8 cellular contexts compared by ENCODE assay signal in genomic region chr11:6362868-6363678, GRCh38. TPM values are rescaled to one million over a fixed set of nuclear protein-coding genes. Genes with fewer than 3 reads are reported as not detected.
DNase-seq lines count a peak whose midpoint lies in the region; ATAC-seq and TF ChIP-seq lines count a peak whose summit lies in the region.

No MANE protein-coding gene starts in this region.

- DNase-seq in GM03348 (ENCODE audit: low spot score) (peak; percentile 87), GM23338 (ENCODE audit: low spot score) (peak; percentile 91), M059J (ENCODE audit: low read depth) (peak; percentile 77), SKM-1 (lab: John Stamatoyannopoulos, UW; ENCODE audit: unreplicated experiment) (peak; percentile 8), heart right ventricle (peak; percentile 78 to 84), putamen (ENCODE audit: low spot score) (peak; percentile 64)
- DNase-seq in activated naive CD8-positive, alpha-beta T cell treated with anti-CD3 and anti-CD28 coated beads, Interleukin-2, amount 50 U/mL, for 16 hours (ENCODE audit: low read depth, low spot score) = peak; percentile 24

- H3K79me2 ChIP-seq in GM23338 (replicated peaks; ENCODE audit: insufficient read depth) = no peaks in the 10 kb centered on the region

- H3K9me3 ChIP-seq in heart right ventricle = no peaks in the 10 kb centered on the region

- intact Hi-C loops in heart right ventricle (cut with DNase I) = loop anchor here in 7 of 10 donors (2.0 to 5.0 kb wide), 8 partner anchors 44 to 341 kb away; partner anchors contain the start of gene CNGA4 (in 1 of the 7)

- H3K27ac Mint-ChIP-seq in GM23338 = no peak overlapping the region

- H3K27me3 ChIP-seq in GM23338 (ENCODE audit: insufficient read depth) (no peaks in the 10 kb centered on the region), heart right ventricle (no peaks in the 10 kb centered on the region)

- H3K9me3 Mint-ChIP-seq in GM23338 = no peaks in the 10 kb centered on the region

- no peaks in the 10 kb centered on the region for H3K4me1 ChIP-seq in GM23338 (ENCODE audit: insufficient read depth)
- H3K4me1 ChIP-seq in heart right ventricle = peaks cover 0 to 13% (median 0%) of the 10 kb centered on the region in 9 donors

- no peak overlapping the region for H3K27ac ChIP-seq in GM23338 (ENCODE audit: low read depth)
- H3K27ac ChIP-seq in heart right ventricle = peak overlapping the region; percentile 65 to 87 (median 82)

- H3K4me3 ChIP-seq in GM23338 = no peak overlapping the region
- peak overlapping the region in 4 of 10 donors; percentile 9 to 16 (median 10) for H3K4me3 ChIP-seq in heart right ventricle

- no peaks in the 10 kb centered on the region for H3K9me2 ChIP-seq in GM23338 (ENCODE audit: insufficient read depth)

- H3K4me2 ChIP-seq in GM23338 = no peak overlapping the region

- WGBS in heart right ventricle, 2 donors = 34 to 54% methylated on average over 6 of the region's 6 CpGs

- no peaks in the 10 kb centered on the region for H3K36me3 Mint-ChIP-seq in GM23338 (ENCODE audit: low read depth)

- peak; percentile 91 to 99 for TF ChIP-seq CTCF in GM23338 (conservative IDR thresholded peaks at IDR 0.05; ENCODE audit: low read depth in 2 of 2)
- TF ChIP-seq CTCF in heart right ventricle (IDR thresholded peaks at IDR 0.05) = peak; percentile 80 to 97 (median 90)

- H3K36me3 ChIP-seq in GM23338 (ENCODE audit: insufficient read depth) (no peaks in the 10 kb centered on the region), heart right ventricle (no peaks in the 10 kb centered on the region)

- peaks cover 4% of the 10 kb centered on the region; the same call in 2 of the 3 replicates for H3K4me1 Mint-ChIP-seq in GM23338

- peak; percentile 99 for ATAC-seq in GM23338
- peak; percentile 89 to 98 (median 94) for ATAC-seq in heart right ventricle
- ATAC-seq in HG03457 (IDR thresholded peaks at IDR 0.05; ENCODE audit: unreplicated experiment) = no peak

- H2AFZ ChIP-seq in GM23338 = no peak overlapping the region

- peaks cover 3% of the 10 kb centered on the region for H3K27me3 Mint-ChIP-seq in GM23338 (ENCODE audit: insufficient read depth, low read depth, poor library complexity)

- no peaks in the 10 kb centered on the region for H3F3A ChIP-seq in GM23338 (replicated peaks; ENCODE audit: low read depth)

- H3K4me3 Mint-ChIP-seq in GM23338 = no peak overlapping the region

- H4K20me1 ChIP-seq in GM23338 (replicated peaks; ENCODE audit: insufficient read depth) = no peaks in the 10 kb centered on the region

TF ChIP-seq in GM23338, 12 proteins besides CTCF, POLR2A, EP300 and RAD21:
- TF ChIP-seq REST (IDR thresholded peaks at IDR 0.05; ENCODE audit: unreplicated experiment) (no peak), ZNF114 (CRISPR knock-in tag; IDR thresholded peaks at IDR 0.05) (no peak), EZH2phosphoT487 (IDR thresholded peaks at IDR 0.05; ENCODE audit: unreplicated experiment) (no peak), CREB1 (CRISPR knock-in tag; IDR thresholded peaks at IDR 0.05; ENCODE audit: low read depth) (no peak), POLR2AphosphoS5 (IDR thresholded peaks at IDR 0.05; ENCODE audit: low read depth) (no peak), ETS1 (IDR thresholded peaks at IDR 0.05) (no peak), EZH2 (IDR thresholded peaks at IDR 0.05; ENCODE audit: low read depth, unreplicated experiment) (no peak), JUNB (IDR thresholded peaks at IDR 0.05; ENCODE audit: unreplicated experiment) (no peak), ZNF331 (CRISPR knock-in tag; IDR thresholded peaks at IDR 0.05; ENCODE audit: low read depth) (no peak)
TF ChIP-seq in GM23338: peak in this region for 0.

RNA-seq across cellular contexts. Expression of gene SMPD1, which starts 27.2 kb away (rescaled TPM):
- total RNA-seq in GM23338 (2014; rRNA removed; shearing (Covaris generic)) = 0.70 and 0.76 TPM in 2 replicates
- 0.92 and 0.97 TPM in 2 replicates for polyA plus RNA-seq in GM23338 (2016; fragmentation: Nextera tagmentation; extraction: Ambion mirVana)
- total RNA-seq in M059J (2014; rRNA removed; shearing (Covaris generic)) = 105 and 124 TPM in 2 replicates
- total RNA-seq in heart right ventricle = 10 to 100 TPM; 57.4 to 88.1 (median 67.6) TPM
- polyA plus RNA-seq in heart right ventricle = 10 to 100 TPM; 53.8 to 62.1 TPM

RNA-seq across cellular contexts. Expression of gene CAVIN3, which starts 42.8 kb away (rescaled TPM):
- 34.2 and 41.3 TPM in 2 replicates for total RNA-seq in GM23338 (2014; rRNA removed; shearing (Covaris generic))
- polyA plus RNA-seq in GM23338 (2016; fragmentation: Nextera tagmentation; extraction: Ambion mirVana) (32.9 and 33.2 TPM in 2 replicates), heart right ventricle (100 to 1,000 TPM; 150 to 186 TPM)
- 114 and 146 TPM in 2 replicates for total RNA-seq in M059J (2014; rRNA removed; shearing (Covaris generic))
- 100 to 1,000 TPM in 1 of 10 donors, 10 to 100 TPM in 9; 39.3 to 117 (median 46.0) TPM for total RNA-seq in heart right ventricle

RNA-seq across cellular contexts. Expression of gene APBB1, which starts 55.8 kb away (rescaled TPM):
- total RNA-seq in GM23338 (2014; rRNA removed; shearing (Covaris generic)) = 24.7 and 26.6 TPM in 2 replicates
- polyA plus RNA-seq in GM23338 (2016; fragmentation: Nextera tagmentation; extraction: Ambion mirVana) (10.6 and 12.1 TPM in 2 replicates), heart right ventricle (10 to 100 TPM; 86.1 to 90.6 TPM)
- total RNA-seq in M059J (2014; rRNA removed; shearing (Covaris generic)) = 16.5 and 24.4 TPM in 2 replicates
- 10 to 100 TPM; 54.3 to 93.3 (median 65.2) TPM for total RNA-seq in heart right ventricle

Comparison
In these comparisons a context has a peak if more than half of its experiments do, and no peak if none do; other contexts are left out.
1. DNase-seq: peak in every context shown above with its lines; median percentile 91 in GM23338; 87 in GM03348; 81 in heart right ventricle; 77 in M059J; 64 in putamen; 24 in activated naive CD8-positive, alpha-beta T cell treated with anti-CD3 and anti-CD28 coated beads, Interleukin-2, amount 50 U/mL, for 16 hours; 8 in SKM-1.
2. RNA of gene SMPD1, which starts 27.2 kb away (total RNA-seq): 105 to 124 TPM in M059J and 57.4 to 88.1 TPM in heart right ventricle; 0.70 to 0.76 TPM in GM23338; every median in the first group is over 10 times any median in the second.